ENCODE assay signal across 8 cellular contexts in the genomic region with DNA sequence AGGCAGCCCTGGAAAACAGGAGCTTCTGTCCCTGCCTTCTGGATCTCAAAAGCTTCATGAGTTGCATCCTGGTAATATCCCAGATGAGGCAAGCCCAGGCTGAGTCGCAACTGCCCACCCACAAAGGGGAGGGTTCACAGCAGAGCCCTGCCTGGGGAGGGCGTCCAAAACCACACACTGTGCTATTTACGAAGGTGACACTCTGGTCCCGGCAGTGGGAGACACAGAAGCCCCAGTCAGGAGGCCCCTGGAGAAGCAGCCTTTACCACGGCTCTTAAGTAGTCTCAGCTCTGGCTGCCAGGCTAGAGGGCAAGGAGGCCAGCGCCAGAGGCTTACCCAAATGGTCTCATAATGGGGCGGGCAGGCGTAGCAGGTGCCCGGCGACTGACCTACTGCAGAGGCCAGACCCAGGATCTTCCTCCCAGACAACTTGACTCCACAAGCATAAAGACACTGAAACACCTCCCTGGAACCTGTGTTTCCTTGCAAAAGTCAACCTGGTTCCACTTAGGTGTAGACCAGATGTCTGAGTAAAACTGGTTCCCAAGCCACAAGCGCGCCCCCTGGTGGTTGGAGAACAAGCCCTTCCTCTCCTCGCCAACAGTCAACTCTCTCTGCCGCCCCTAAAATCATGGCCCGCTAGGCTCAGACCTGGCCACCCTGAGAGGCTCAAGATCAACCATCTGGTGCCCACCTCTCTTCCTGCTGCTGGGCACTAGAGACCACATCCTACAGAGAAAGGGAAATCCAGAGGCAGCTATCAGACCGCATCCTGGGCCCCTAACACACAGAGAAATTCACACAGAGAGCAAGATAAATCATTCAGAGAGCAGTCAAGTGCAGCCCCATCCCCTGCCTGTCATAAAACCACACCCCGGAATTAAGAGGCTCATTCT. TPM values are rescaled to one million over a fixed set of nuclear protein-coding genes. Genes with fewer than 3 reads are reported as not detected.
DNase-seq lines count a peak whose midpoint lies in the region; ATAC-seq, FAIRE-seq and TF ChIP-seq lines count a peak whose summit lies in the region.

No MANE protein-coding gene starts in this region.

- no peak overlapping the region for H3K27ac Mint-ChIP-seq in CD4-positive, alpha-beta T cell
- no peak overlapping the region for H3K27ac Mint-ChIP-seq in endothelial cell (ENCODE audit: unreplicated experiment)

- H3K9me3 Mint-ChIP-seq in CD4-positive, alpha-beta T cell = no peaks in the 10 kb centered on the region
- no peaks in the 10 kb centered on the region for H3K9me3 Mint-ChIP-seq in endothelial cell (ENCODE audit: unreplicated experiment)

- no peak overlapping the region for H3K9ac ChIP-seq in muscle layer of colon (ENCODE audit: low read length)

- H3K36me3 ChIP-seq in muscle layer of colon (ENCODE audit: insufficient read depth, low read length) = peaks cover 3% of the 10 kb centered on the region

- ATAC-seq in CD4-positive, alpha-beta T cell (ENCODE audit: poor library complexity) = peak; percentile 43
- peak; percentile 44 for ATAC-seq in GM21526 (IDR thresholded peaks at IDR 0.05; ENCODE audit: low FRiP score, unreplicated experiment)

- CTCF ChIA-PET in CD4-positive, alpha-beta T cell (lab: Charles Lee) = interaction anchor here (1.0 to 2.5 kb wide), 7 partner anchors 12 to 325 kb away, joined by 3 to 17 read pairs (median 4); no protein-coding TSS in a partner anchor

- POLR2A ChIA-PET in CD4-positive, alpha-beta T cell (lab: Charles Lee) = interaction anchor here (0.7 to 3.2 kb wide), 7 partner anchors 13 to 186 kb away, joined by 3 to 21 read pairs (median 3); no protein-coding TSS in a partner anchor

- FAIRE-seq in RCC 7860 (lab: Jason Lieb, UNC) = no peak

- H3K36me3 Mint-ChIP-seq in CD4-positive, alpha-beta T cell (ENCODE audit: low read depth) = peaks cover 35% of the 10 kb centered on the region
- H3K36me3 Mint-ChIP-seq in endothelial cell (ENCODE audit: low read depth, unreplicated experiment) = peaks cover 11% of the 10 kb centered on the region

- H3K4me3 ChIP-seq in muscle layer of colon (ENCODE audit: low read depth in 1 of 2, low read length in 2 of 2) = peak overlapping the region; percentile 11 to 35

- H3K27ac ChIP-seq in CD4-positive, alpha-beta T cell (ENCODE audit: low read depth, low read length) = peak overlapping the region; percentile 31
- H3K27ac ChIP-seq in muscle layer of colon (ENCODE audit: low read depth, low read length) = no peak overlapping the region

- peak; percentile 81 for TF ChIP-seq CTCF in CD4-positive, alpha-beta T cell (IDR thresholded peaks at IDR 0.05)
- peak; percentile 87 for TF ChIP-seq CTCF in endothelial cell (IDR thresholded peaks at IDR 0.05; ENCODE audit: unreplicated experiment)

- peak; percentile 85 to 96 (median 92) for DNase-seq in CD4-positive, alpha-beta T cell
- peak; percentile 49 for DNase-seq in NCI-H2227 treated with DMSO at 0.1 percent for 48 hours (lab: John Stamatoyannopoulos, UW)
- DNase-seq in activated CD8-positive, alpha-beta memory T cell treated with anti-CD3 and anti-CD28 coated beads for 4 hours (ENCODE audit: low read depth in 2 of 2) = peak; percentile 80 to 82
- DNase-seq in endothelial cell (ENCODE audit: low spot score) = peak; percentile 84
- DNase-seq in stimulated activated CD8-positive, alpha-beta memory T cell treated with anti-CD3 and anti-CD28 coated beads, Interleukin-4, amount 100 ng/mL, for 4 hours (ENCODE audit: low read depth in 2 of 2, low spot score in 1 of 2) = peak; percentile 72 to 97
- no peak for DNase-seq in RCC 7860 (ENCODE audit: low spot score)

- intact Hi-C loops in CD4-positive, alpha-beta T cell (cut with DNase I, micrococcal nuclease) = loop anchor here (1.0 to 10.0 kb wide), 7 partner anchors 17 to 262 kb away; no protein-coding TSS in a partner anchor

- no peaks in the 10 kb centered on the region for H3K27me3 Mint-ChIP-seq in CD4-positive, alpha-beta T cell
- H3K27me3 Mint-ChIP-seq in endothelial cell (ENCODE audit: unreplicated experiment) = no peaks in the 10 kb centered on the region

- H3K27me3 ChIP-seq in CD4-positive, alpha-beta T cell (ENCODE audit: control insufficient read depth, insufficient read depth, low read length) = no peaks in the 10 kb centered on the region
- peaks cover 0 to 4% of the 10 kb centered on the region in 2 donors for H3K27me3 ChIP-seq in muscle layer of colon (ENCODE audit: control insufficient read depth in 1 of 2, insufficient read depth in 2 of 2, low read length in 2 of 2)

- peaks cover 9% of the 10 kb centered on the region for H3K4me1 ChIP-seq in muscle layer of colon (ENCODE audit: insufficient read depth, low read length)

- H3K9me3 ChIP-seq in CD4-positive, alpha-beta T cell (ENCODE audit: control insufficient read depth, low read length) = no peaks in the 10 kb centered on the region
- no peaks in the 10 kb centered on the region for H3K9me3 ChIP-seq in muscle layer of colon (ENCODE audit: low read length)

- peaks cover 18% of the 10 kb centered on the region for H3K4me1 Mint-ChIP-seq in CD4-positive, alpha-beta T cell (ENCODE audit: low read depth)
- peaks cover 32% of the 10 kb centered on the region for H3K4me1 Mint-ChIP-seq in endothelial cell (ENCODE audit: unreplicated experiment)

- H3K4me3 Mint-ChIP-seq in CD4-positive, alpha-beta T cell = no peak overlapping the region
- H3K4me3 Mint-ChIP-seq in endothelial cell (ENCODE audit: unreplicated experiment) = no peak overlapping the region

RNA-seq across cellular contexts. Expression of gene AXIN2, which starts 5.2 kb away (rescaled TPM):
- 10 to 100 TPM; 47.9 to 49.8 TPM for total RNA-seq in CD4-positive, alpha-beta T cell
- 44.8 TPM for total RNA-seq in endothelial cell (ENCODE audit: unreplicated experiment)
